ENCODE assay signal across 1 cellular context in genomic region chr3:149120051-149120972, GRCh38.
TF ChIP-seq lines count a peak whose summit lies in the region.

No MANE protein-coding gene starts in this region.

TF ChIP-seq in H1, 55 proteins besides CTCF, POLR2A, EP300 and RAD21 (continued from another document):
- TF ChIP-seq GABPA (IDR thresholded peaks at IDR 0.05; ENCODE audit: borderline replicate concordance, insufficient read depth, low read length) (no peak), POLR2AphosphoS5 (IDR thresholded peaks at IDR 0.05; ENCODE audit: low read depth, low read length) (no peak), SIX5 (IDR thresholded peaks at IDR 0.05; ENCODE audit: low read depth, low read length) (no peak), BCL11A (IDR thresholded peaks at IDR 0.05; ENCODE audit: low read depth in 2 of 2, low read length in 2 of 2) (no peak), TAF1 (IDR thresholded peaks at IDR 0.05; ENCODE audit: low read depth, low read length) (no peak), HDAC2 (IDR thresholded peaks at IDR 0.05; ENCODE audit: borderline replicate concordance in 1 of 2, low read depth in 2 of 2, low read length in 2 of 2) (no peak), ASH2L (IDR thresholded peaks at IDR 0.05; ENCODE audit: low read length) (no peak), RBBP5 (IDR thresholded peaks at IDR 0.05; ENCODE audit: borderline replicate concordance, low read depth, low read length) (no peak)
